In genomic region chr2:121530210-121530562, GRCh38 we compare ENCODE assay signal across 8 cellular contexts. TPM values are rescaled to one million over a fixed set of nuclear protein-coding genes. Genes with fewer than 3 reads are reported as not detected.
DNase-seq lines count a peak whose midpoint lies in the region; ATAC-seq and TF ChIP-seq lines count a peak whose summit lies in the region.

No MANE protein-coding gene starts in this region.

- H4K8ac ChIP-seq in mesenchymal stem cell (ENCODE audit: low read length), result peak overlapping the region; percentile 66

- H3K79me1 ChIP-seq in mesenchymal stem cell (replicated peaks; ENCODE audit: low read length, poor library complexity, severe bottlenecking), result peaks cover 26% of the 10 kb centered on the region

- peaks cover 21% of the 10 kb centered on the region for H3F3A ChIP-seq in DOHH2 (ENCODE audit: control insufficient read depth, insufficient read depth)

- H3K4me3 ChIP-seq in DOHH2 (ENCODE audit: low read length) (peak overlapping the region; percentile 85), SJCRH30 (peak overlapping the region; percentile 81), mesenchymal stem cell (ENCODE audit: insufficient read depth in 1 of 2, low read depth in 1 of 2, low read length in 2 of 2) (peak overlapping the region; percentile 82 to 91), thoracic aorta (peak overlapping the region; percentile 84)

- peak overlapping the region; percentile 88 to 95 for H3K18ac ChIP-seq in mesenchymal stem cell (ENCODE audit: low read depth in 1 of 2, low read length in 2 of 2)

- peak overlapping the region; percentile 78 for H2BK15ac ChIP-seq in mesenchymal stem cell (ENCODE audit: low read depth, poor library complexity, severe bottlenecking)

- H3K9me2 ChIP-seq in DOHH2 (replicated peaks; ENCODE audit: control insufficient read depth, low read length), result no peaks in the 10 kb centered on the region

- DNase-seq in SJCRH30, result peak; percentile 78 to 87
- DNase-seq in dermis microvascular lymphatic vessel endothelial cell (ENCODE audit: low read depth in 2 of 2), result peak; percentile 48 to 82
- peak; percentile 85 for DNase-seq in mesenchymal stem cell
- peak; percentile 22 for DNase-seq in thoracic aorta (ENCODE audit: low spot score)
- DNase-seq in middle frontal gyrus (ENCODE audit: extremely low spot score, low spot score), result no peak

- ATAC-seq in GM19395 (IDR thresholded peaks at IDR 0.05; ENCODE audit: unreplicated experiment), result peak; percentile 57
- peak; percentile 51 for ATAC-seq in HG03439 (IDR thresholded peaks at IDR 0.05; ENCODE audit: unreplicated experiment)
- peak; percentile 56 for ATAC-seq in thoracic aorta (ENCODE audit: insufficient number of reproducible peaks, low FRiP score, low read depth)

- H4K20me1 ChIP-seq in DOHH2 (ENCODE audit: control insufficient read depth, insufficient read depth, low read depth, low read length), result peaks cover 14% of the 10 kb centered on the region; the same call in 1 of the 2 replicates

- H3K4me1 ChIP-seq in DOHH2 (ENCODE audit: control insufficient read depth, low read length), result peaks cover 34% of the 10 kb centered on the region
- peaks cover 17% of the 10 kb centered on the region for H3K4me1 ChIP-seq in SJCRH30
- H3K4me1 ChIP-seq in mesenchymal stem cell (ENCODE audit: control insufficient read depth, insufficient read depth, low read depth, low read length), result peaks cover 10% of the 10 kb centered on the region
- H3K4me1 ChIP-seq in thoracic aorta (ENCODE audit: control insufficient read depth in 1 of 2, low read depth in 2 of 2), result peaks cover 14 to 49% of the 10 kb centered on the region in 2 donors

- peak overlapping the region in 1 of 2 experiments; percentile 29 for H3K23ac ChIP-seq in mesenchymal stem cell (ENCODE audit: low read length in 2 of 2)

- H3K9me3 ChIP-seq in DOHH2 (ENCODE audit: control insufficient read depth, insufficient read depth, low read length) (no peaks in the 10 kb centered on the region), SJCRH30 (replicated peaks) (no peaks in the 10 kb centered on the region), mesenchymal stem cell (ENCODE audit: control insufficient read depth, low read length) (no peaks in the 10 kb centered on the region), thoracic aorta (no peaks in the 10 kb centered on the region)

- peak overlapping the region; percentile 98 for H3K9ac ChIP-seq in mesenchymal stem cell (ENCODE audit: low read length)

- peaks cover 70% of the 10 kb centered on the region for H3K79me2 ChIP-seq in DOHH2 (ENCODE audit: control insufficient read depth, low read length)

- peak overlapping the region; percentile 8 for H2BK120ac ChIP-seq in mesenchymal stem cell (ENCODE audit: low read depth, low read length)

- peak overlapping the region in 1 of 2 experiments; percentile 60 for H3K4ac ChIP-seq in mesenchymal stem cell (ENCODE audit: low read depth in 1 of 2, low read length in 2 of 2)

- TF ChIP-seq CTCF in DOHH2 (IDR thresholded peaks at IDR 0.05; ENCODE audit: low read depth, low read length, poor library complexity, severe bottlenecking) (no peak), thoracic aorta (IDR thresholded peaks at IDR 0.05) (no peak)

- peak overlapping the region; percentile 93 for H4K91ac ChIP-seq in mesenchymal stem cell (ENCODE audit: low read length)

- H3K36me3 ChIP-seq in DOHH2 (ENCODE audit: control insufficient read depth, low read length) (peaks cover 39% of the 10 kb centered on the region), SJCRH30 (peaks cover 4% of the 10 kb centered on the region; the same call in 1 of the 2 replicates), mesenchymal stem cell (ENCODE audit: control insufficient read depth in 1 of 2, insufficient read depth in 2 of 2, low read depth in 1 of 2, low read length in 2 of 2) (peaks cover 7 to 25% of the 10 kb centered on the region in 2 experiments), thoracic aorta (no peaks in the 10 kb centered on the region)

- peak overlapping the region in 1 of 2 experiments; percentile 88 for H3K14ac ChIP-seq in mesenchymal stem cell (ENCODE audit: low read length in 2 of 2)

- peak overlapping the region; percentile 98 for H2BK5ac ChIP-seq in mesenchymal stem cell (ENCODE audit: low read depth, low read length, poor library complexity, severe bottlenecking)

- H2AK5ac ChIP-seq in mesenchymal stem cell (ENCODE audit: low read length, severe bottlenecking), result no peak overlapping the region

- peak overlapping the region in 1 of 2 experiments; percentile 45 for H2BK12ac ChIP-seq in mesenchymal stem cell (ENCODE audit: low read length in 2 of 2)

- H3K27ac ChIP-seq in DOHH2 (ENCODE audit: low read depth, low read length) (peak overlapping the region; percentile 91), SJCRH30 (peak overlapping the region; percentile 100), mesenchymal stem cell (ENCODE audit: low read length, poor library complexity, severe bottlenecking) (peak overlapping the region; percentile 100), thoracic aorta (peak overlapping the region; percentile 94 to 97)

- H3K27me3 ChIP-seq in DOHH2 (ENCODE audit: control insufficient read depth, low read length), result no peaks in the 10 kb centered on the region
- H3K27me3 ChIP-seq in SJCRH30, result no peaks in the 10 kb centered on the region
- no peaks in the 10 kb centered on the region for H3K27me3 ChIP-seq in mesenchymal stem cell (ENCODE audit: control insufficient read depth in 1 of 2, insufficient read depth in 1 of 2, low read length in 2 of 2)
- no peaks in the 10 kb centered on the region for H3K27me3 ChIP-seq in thoracic aorta (replicated peaks; ENCODE audit: insufficient read depth)

- peak overlapping the region; percentile 88 for H2AFZ ChIP-seq in mesenchymal stem cell (ENCODE audit: low read depth, low read length)

- H3K4me2 ChIP-seq in DOHH2 (ENCODE audit: low read length) (peak overlapping the region; percentile 88), mesenchymal stem cell (ENCODE audit: low read length, poor library complexity, severe bottlenecking) (peak overlapping the region; percentile 78)

- WGBS in mesenchymal stem cell, result under 1% methylated on average over 24 of the region's 24 CpGs

RNA-seq across cellular contexts. Expression of gene RNU4ATAC, which starts 0.5 kb away (rescaled TPM):
- total RNA-seq in SJCRH30 (2014; rRNA removed; shearing (Covaris generic)), result under 0.01 TPM in 1 of 2 replicates, not detected in the other
- total RNA-seq in dermis microvascular lymphatic vessel endothelial cell (not detected in 2 replicates), thoracic aorta (not detected)
- polyA plus RNA-seq in mesenchymal stem cell (2013, experiment 1 of 2), result not detected
- not detected for polyA plus RNA-seq in mesenchymal stem cell (2013, experiment 2 of 2)
